In genomic region chr19:56314584-56315075, GRCh38 we compare ENCODE assay signal across 1 cellular context.
TF ChIP-seq lines count a peak whose summit lies in the region.

ZSCAN5A (minus strand) TSS chr19:56314839; CDS start chr19:56225046, 89,793 bp downstream.

TF ChIP-seq in liver, 16 proteins besides CTCF, POLR2A, EP300 and RAD21 (continued from another document):
- TF ChIP-seq MAX (IDR thresholded peaks at IDR 0.05) (no peak), SP1 (IDR thresholded peaks at IDR 0.05) (peak; percentile 52)
